18 cellular contexts compared by ENCODE assay signal in the genomic region with DNA sequence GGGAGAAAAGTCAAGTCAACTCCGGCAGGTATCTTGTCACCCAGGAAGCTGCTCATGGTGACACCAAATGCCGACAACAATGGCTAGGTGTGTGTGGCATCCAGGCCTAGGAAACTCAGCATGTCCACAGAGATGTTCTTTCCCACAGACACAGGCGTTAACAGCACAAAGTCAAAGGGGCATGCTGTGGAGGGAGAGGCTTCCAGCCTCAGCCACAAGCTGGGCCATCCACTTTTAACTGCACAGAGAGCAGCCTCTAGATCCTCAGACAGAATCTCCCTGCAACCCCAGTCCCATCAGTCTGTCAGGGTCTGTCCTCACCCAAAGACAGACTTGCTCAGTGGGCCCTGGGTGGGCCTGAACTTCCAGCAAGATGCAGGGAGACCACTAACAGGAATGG. TPM values are rescaled to one million over a fixed set of nuclear protein-coding genes. Genes with fewer than 3 reads are reported as not detected.
DNase-seq lines count a peak whose midpoint lies in the region; ATAC-seq, FAIRE-seq and TF ChIP-seq lines count a peak whose summit lies in the region.
"Had no signal": no experiment of that assay in that cellular context is flagged by ENCODE, and none has a peak within 500 bp of the region (broad histone marks: within the 10 kb centered on the region; RNA-seq: fewer than 3 reads in every experiment).

No MANE protein-coding gene starts in this region.

- H3K27ac Mint-ChIP-seq in endodermal cell: no peak overlapping the region
- H3K27ac Mint-ChIP-seq: activated CD8-positive, alpha-beta T cell treated with anti-CD3 and anti-CD28 coated beads, Interleukin-2, amount 10 ng/mL, durations not matched to agents 7 days and 5 days; immature natural killer cell; stimulated activated memory B cell treated with anti-CD40 and anti-IgM and Interleukin-4, amounts not matched to agents 10 μg/mL and 1 μg/mL and 100 μg/mL, for 72 hours had no signal

- DNase-seq in RWPE1 (ENCODE audit: low spot score) (no peak), endodermal cell (no peak), myocyte (ENCODE audit: low read depth) (peak; percentile 60), left colon (no peak), H54 (ENCODE audit: insufficient read length, low spot score) (no peak)
- DNase-seq: activated CD4-positive, CD25-positive, alpha-beta regulatory T cell treated with anti-CD3 and anti-CD28 coated beads, Interleukin-2, amount 50 U/mL, for 72 hours; activated CD8-positive, alpha-beta T cell treated with anti-CD3 and anti-CD28 coated beads, Interleukin-2, amount 10 ng/mL, durations not matched to agents 7 days and 5 days; GF-D8; immature natural killer cell; Karpas-422; NCI-H187 treated with DMSO at 0.1 percent for 48 hours; stimulated activated CD4-positive, alpha-beta T cell treated with anti-CD3 and anti-CD28 coated beads, Interleukin-2, amount 100 ng/mL, for 24 hours; testis had no signal

- H3K27me3 Mint-ChIP-seq in endodermal cell (ENCODE audit: insufficient read depth): peaks cover 13% of the 10 kb centered on the region
- H3K27me3 Mint-ChIP-seq: stimulated activated memory B cell treated with anti-CD40 and anti-IgM and Interleukin-4, amounts not matched to agents 10 μg/mL and 1 μg/mL and 100 μg/mL, for 72 hours had no signal

- H3K27me3 ChIP-seq in endodermal cell (ENCODE audit: control insufficient read depth, insufficient read depth, low read length, poor library complexity, severe bottlenecking): peaks cover 14% of the 10 kb centered on the region
- no peaks in the 10 kb centered on the region for H3K27me3 ChIP-seq in subcutaneous abdominal adipose tissue (ENCODE audit: control insufficient read depth in 5 of 5, insufficient read depth in 4 of 5, low read length in 5 of 5)
- H3K27me3 ChIP-seq: hepatocyte, testis had no signal

- H3K36me3 Mint-ChIP-seq in endodermal cell (ENCODE audit: low read depth): no peaks in the 10 kb centered on the region
- H3K36me3 Mint-ChIP-seq: immature natural killer cell; stimulated activated memory B cell treated with anti-CD40 and anti-IgM and Interleukin-4, amounts not matched to agents 10 μg/mL and 1 μg/mL and 100 μg/mL, for 72 hours had no signal

- intact Hi-C loops in left colon (cut with DNase I, micrococcal nuclease): no loop called here

- H3K36me3 ChIP-seq in endodermal cell (ENCODE audit: control insufficient read depth, insufficient read depth, low read length) (no peaks in the 10 kb centered on the region), subcutaneous abdominal adipose tissue (ENCODE audit: control insufficient read depth in 5 of 5, insufficient read depth in 5 of 5, low read length in 5 of 5) (no peaks in the 10 kb centered on the region)

- TF ChIP-seq POLR2A in H54 (IDR thresholded peaks at IDR 0.05; ENCODE audit: low read depth, low read length): no peak

- TF ChIP-seq CTCF in RWPE1 (conservative IDR thresholded peaks at IDR 0.05; ENCODE audit: low read depth) (no peak), endodermal cell (conservative IDR thresholded peaks at IDR 0.05) (no peak)

- H3K9ac ChIP-seq in endodermal cell (ENCODE audit: extremely low read depth, low read length, poor library complexity, severe bottlenecking) (no peak overlapping the region), subcutaneous abdominal adipose tissue (ENCODE audit: low read length in 5 of 5) (no peak overlapping the region)
- H3K9ac ChIP-seq: parathyroid adenoma had no signal

- peaks cover 4% of the 10 kb centered on the region for H3K9me3 Mint-ChIP-seq in endodermal cell
- H3K9me3 Mint-ChIP-seq: immature natural killer cell; stimulated activated memory B cell treated with anti-CD40 and anti-IgM and Interleukin-4, amounts not matched to agents 10 μg/mL and 1 μg/mL and 100 μg/mL, for 72 hours had no signal

- no peaks in the 10 kb centered on the region for H3K9me3 ChIP-seq in endodermal cell (ENCODE audit: control insufficient read depth, low read length)
- peaks cover 0 to 3% (median 0%) of the 10 kb centered on the region in 5 donors for H3K9me3 ChIP-seq in subcutaneous abdominal adipose tissue (ENCODE audit: control insufficient read depth in 5 of 5, low read length in 5 of 5)
- H3K9me3 ChIP-seq: testis had no signal

- no peak for ATAC-seq in GM18517 (IDR thresholded peaks at IDR 0.05; ENCODE audit: unreplicated experiment)
- no peak for ATAC-seq in left colon
- ATAC-seq: activated CD8-positive, alpha-beta T cell treated with anti-CD3 and anti-CD28 coated beads, Interleukin-2, amount 10 ng/mL, durations not matched to agents 7 days and 5 days; stimulated activated memory B cell treated with anti-CD40 and anti-IgM and Interleukin-4, amounts not matched to agents 10 μg/mL and 1 μg/mL and 100 μg/mL, for 72 hours had no signal

- CTCF ChIA-PET in RWPE1 (lab: Yijun Ruan, JAX): interaction anchor here (0.6 to 1.2 kb wide), 2 partner anchors 47 to 73 kb away, joined by 3 read pairs; no protein-coding TSS in a partner anchor

- no peak overlapping the region for H3K4me3 ChIP-seq in endodermal cell (ENCODE audit: low read length)
- H3K4me3 ChIP-seq in subcutaneous abdominal adipose tissue (ENCODE audit: low read depth in 1 of 5, low read length in 5 of 5): no peak overlapping the region
- H3K4me3 ChIP-seq: hepatocyte, testis had no signal

- FAIRE-seq in H54 (lab: Jason Lieb, UNC): no peak

- 82 to 97% methylated on average over 2 to 3 of the region's 3 CpGs for WGBS in endodermal cell (ENCODE audit: insufficient coverage in 1 of 2, insufficient read length in 1 of 2), 2 experiments

- H3K4me1 Mint-ChIP-seq in endodermal cell: peaks cover 25% of the 10 kb centered on the region
- H3K4me1 Mint-ChIP-seq: immature natural killer cell had no signal

- H3K4me3 Mint-ChIP-seq in endodermal cell: no peak overlapping the region
- H3K4me3 Mint-ChIP-seq: activated CD8-positive, alpha-beta T cell treated with anti-CD3 and anti-CD28 coated beads, Interleukin-2, amount 10 ng/mL, durations not matched to agents 7 days and 5 days; immature natural killer cell; stimulated activated memory B cell treated with anti-CD40 and anti-IgM and Interleukin-4, amounts not matched to agents 10 μg/mL and 1 μg/mL and 100 μg/mL, for 72 hours had no signal

- H3K27ac ChIP-seq in RWPE1: peak overlapping the region; percentile 29
- H3K27ac ChIP-seq in endodermal cell (ENCODE audit: low read depth, low read length): peak overlapping the region; percentile 66
- H3K27ac ChIP-seq in subcutaneous abdominal adipose tissue (ENCODE audit: low read depth, low read length): peak overlapping the region; percentile 52
- H3K27ac ChIP-seq: hepatocyte, parathyroid adenoma, testis had no signal

- peaks cover 8% of the 10 kb centered on the region for H3K4me1 ChIP-seq in endodermal cell (ENCODE audit: control insufficient read depth, insufficient read depth, low read length)
- H3K4me1 ChIP-seq in subcutaneous abdominal adipose tissue (ENCODE audit: control insufficient read depth in 5 of 5, insufficient read depth in 5 of 5, low read length in 5 of 5): peaks cover 5 to 34% (median 27%) of the 10 kb centered on the region in 5 donors
- H3K4me1 ChIP-seq: parathyroid adenoma, testis had no signal

- POLR2A ChIA-PET in RWPE1 (lab: Yijun Ruan, JAX; ENCODE audit: low non-redundant PET): no interaction called here

RNA-seq across cellular contexts. Expression of a gene that starts 58.5 kb away (rescaled TPM):
- total RNA-seq in endodermal cell (10 to 100 TPM; 32.7 to 48.7 TPM), myocyte (46.6 and 59.6 TPM in 2 replicates), left colon (10 to 100 TPM; 64.0 to 79.0 TPM)
- 23.9 TPM for polyA plus RNA-seq in endodermal cell (2013, experiment 1 of 2)
- polyA plus RNA-seq in endodermal cell (2013, experiment 2 of 2): 30.7 TPM
- polyA plus RNA-seq in myocyte (2012): 34.0 TPM
